In the genomic region with DNA sequence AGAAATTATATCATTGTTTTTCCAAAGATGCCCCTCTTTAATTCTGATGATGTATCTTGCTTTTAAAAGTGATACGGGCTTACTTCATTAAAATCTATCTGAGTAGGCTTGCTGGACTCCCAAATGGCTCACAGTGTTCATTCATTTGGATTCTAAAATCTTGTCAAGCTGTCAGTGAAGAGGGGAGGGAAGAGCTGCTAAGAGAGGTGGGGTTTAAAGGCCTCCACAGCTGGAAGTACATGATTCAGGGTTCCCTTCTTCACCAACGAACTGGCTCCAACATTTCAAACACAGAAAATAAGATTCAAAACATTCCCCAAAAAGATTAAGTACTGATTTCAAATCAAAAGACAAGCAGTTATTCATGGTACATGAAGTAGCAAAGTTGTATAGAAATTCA, we compare ENCODE assay signal across 14 cellular contexts.
DNase-seq lines count a peak whose midpoint lies in the region; ATAC-seq and TF ChIP-seq lines count a peak whose summit lies in the region.
"Had no signal": no experiment of that assay in that cellular context is flagged by ENCODE, and none has a peak within 500 bp of the region (broad histone marks: within the 10 kb centered on the region; RNA-seq: fewer than 3 reads in every experiment).

No MANE protein-coding gene starts in this region.

- no peak for DNase-seq in heart left ventricle
- DNase-seq in left cardiac atrium, result no peak
- DNase-seq in left ventricle myocardium superior, result no peak
- DNase-seq in erythroblast (lab: John Stamatoyannopoulos, UW), result no peak
- no peak for DNase-seq in activated T-helper 1 cell treated with anti-CD3 and anti-CD28 coated beads, Interleukin-12 subunit alpha, Interleukin-12 subunit beta, Interleukin-2, Interleukin-4 antibody, amounts not matched to agents 30 ng/mL and 10 ng/mL and 1 ng/mL, durations not matched to agents 14 hours and 24 hours and 36 hours (ENCODE audit: low spot score)
- DNase-seq: C1 segment of cervical spinal cord; CD4-positive, alpha-beta memory T cell; DMS153; DMS79 treated with DMSO at 0.1 percent for 48 hours; EL had no signal

- no peaks in the 10 kb centered on the region for H3K9me3 Mint-ChIP-seq in activated T-helper 1 cell treated with anti-CD3 and anti-CD28 coated beads, Interleukin-12 subunit alpha, Interleukin-12 subunit beta, Interleukin-2, Interleukin-4 antibody, amounts not matched to agents 30 ng/mL and 10 ng/mL and 1 ng/mL, durations not matched to agents 14 hours and 24 hours and 36 hours
- H3K9me3 Mint-ChIP-seq: CD4-positive, alpha-beta memory T cell had no signal

- TF ChIP-seq CTCF in heart left ventricle (IDR thresholded peaks at IDR 0.05), result no peak

- no peak overlapping the region for H3K27ac Mint-ChIP-seq in activated T-helper 1 cell treated with anti-CD3 and anti-CD28 coated beads, Interleukin-12 subunit alpha, Interleukin-12 subunit beta, Interleukin-2, Interleukin-4 antibody, amounts not matched to agents 30 ng/mL and 10 ng/mL and 1 ng/mL, durations not matched to agents 14 hours and 24 hours and 36 hours
- H3K27ac Mint-ChIP-seq: B cell had no signal

- H3K36me3 Mint-ChIP-seq in activated T-helper 1 cell treated with anti-CD3 and anti-CD28 coated beads, Interleukin-12 subunit alpha, Interleukin-12 subunit beta, Interleukin-2, Interleukin-4 antibody, amounts not matched to agents 30 ng/mL and 10 ng/mL and 1 ng/mL, durations not matched to agents 14 hours and 24 hours and 36 hours (ENCODE audit: low read depth), result no peaks in the 10 kb centered on the region
- H3K36me3 Mint-ChIP-seq: CD4-positive, alpha-beta memory T cell had no signal

- intact Hi-C loops in heart left ventricle (cut with DNase I), result no loop called here
- intact Hi-C loops in left cardiac atrium (cut with DNase I), result no loop called here
- intact Hi-C loops in left ventricle myocardium superior (cut with micrococcal nuclease), result no loop called here
- intact Hi-C loops in activated T-helper 1 cell treated with anti-CD3 and anti-CD28 coated beads, Interleukin-12 subunit alpha, Interleukin-12 subunit beta, Interleukin-2, Interleukin-4 antibody, amounts not matched to agents 30 ng/mL and 10 ng/mL and 1 ng/mL, durations not matched to agents 14 hours and 24 hours and 36 hours (cut with micrococcal nuclease), result no loop called here

- peaks cover 0 to 18% (median 0%) of the 10 kb centered on the region in 12 donors for H3K4me1 ChIP-seq in heart left ventricle
- peaks cover 0 to 12% (median 4%) of the 10 kb centered on the region in 3 donors for H3K4me1 ChIP-seq in skeletal muscle tissue (ENCODE audit: control insufficient read depth in 3 of 3, insufficient read depth in 3 of 3, low read length in 3 of 3)
- H3K4me1 ChIP-seq: HAP-1 had no signal

- TF ChIP-seq POLR2A in heart left ventricle (IDR thresholded peaks at IDR 0.05), result no peak
- TF ChIP-seq POLR2A in erythroblast (IDR thresholded peaks at IDR 0.05; ENCODE audit: low read length), result no peak

- no peaks in the 10 kb centered on the region for H3K4me1 Mint-ChIP-seq in activated T-helper 1 cell treated with anti-CD3 and anti-CD28 coated beads, Interleukin-12 subunit alpha, Interleukin-12 subunit beta, Interleukin-2, Interleukin-4 antibody, amounts not matched to agents 30 ng/mL and 10 ng/mL and 1 ng/mL, durations not matched to agents 14 hours and 24 hours and 36 hours (ENCODE audit: low read depth)
- H3K4me1 Mint-ChIP-seq: B cell had no signal

- no peak overlapping the region for H3K4me3 ChIP-seq in heart left ventricle
- H3K4me3 ChIP-seq in skeletal muscle tissue (ENCODE audit: low read length in 3 of 3), result no peak overlapping the region
- H3K4me3 ChIP-seq: HAP-1 had no signal

- ATAC-seq in heart left ventricle (peak in 3 of 4 donors; percentile 41 to 65 (median 58)), left cardiac atrium (no peak), left ventricle myocardium superior (peak; percentile 71), GM21529 (IDR thresholded peaks at IDR 0.05; ENCODE audit: unreplicated experiment) (no peak)

- no peak overlapping the region for H3K9ac ChIP-seq in skeletal muscle tissue (ENCODE audit: low read depth in 1 of 3, low read length in 3 of 3)

- H3K9me3 ChIP-seq in heart left ventricle (no peaks in the 10 kb centered on the region), skeletal muscle tissue (ENCODE audit: control insufficient read depth in 3 of 3, low read length in 3 of 3) (no peaks in the 10 kb centered on the region)
- H3K9me3 ChIP-seq: HAP-1 had no signal

- H3K27me3 ChIP-seq in heart left ventricle (no peaks in the 10 kb centered on the region), skeletal muscle tissue (ENCODE audit: control insufficient read depth in 3 of 3, insufficient read depth in 3 of 3, low read length in 3 of 3) (no peaks in the 10 kb centered on the region)

- H3K27ac ChIP-seq in heart left ventricle, result peak overlapping the region in 5 of 12 donors; percentile 39 to 49 (median 44)
- H3K27ac ChIP-seq in skeletal muscle tissue (ENCODE audit: low read depth, low read length), result peak overlapping the region; percentile 14

- 61 to 72% (median 70%) methylated on average over 2 of the region's 2 CpGs for WGBS in heart left ventricle, 4 donors

- peaks cover 5% of the 10 kb centered on the region for H3K27me3 Mint-ChIP-seq in activated T-helper 1 cell treated with anti-CD3 and anti-CD28 coated beads, Interleukin-12 subunit alpha, Interleukin-12 subunit beta, Interleukin-2, Interleukin-4 antibody, amounts not matched to agents 30 ng/mL and 10 ng/mL and 1 ng/mL, durations not matched to agents 14 hours and 24 hours and 36 hours (ENCODE audit: insufficient read depth)

- H3K36me3 ChIP-seq in heart left ventricle, result no peaks in the 10 kb centered on the region
- no peaks in the 10 kb centered on the region for H3K36me3 ChIP-seq in skeletal muscle tissue (ENCODE audit: control insufficient read depth in 3 of 3, insufficient read depth in 3 of 3, low read length in 3 of 3)
- H3K36me3 ChIP-seq: HAP-1 had no signal

- H3K4me3 Mint-ChIP-seq in activated T-helper 1 cell treated with anti-CD3 and anti-CD28 coated beads, Interleukin-12 subunit alpha, Interleukin-12 subunit beta, Interleukin-2, Interleukin-4 antibody, amounts not matched to agents 30 ng/mL and 10 ng/mL and 1 ng/mL, durations not matched to agents 14 hours and 24 hours and 36 hours, result no peak overlapping the region
- H3K4me3 Mint-ChIP-seq: B cell; CD4-positive, alpha-beta memory T cell had no signal

Comparison
In these comparisons a context has a peak if more than half of its experiments do, and no peak if none do; other contexts are left out.
1. ATAC-seq: peak in heart left ventricle (3 of 4) and left ventricle myocardium superior (single experiment); none in left cardiac atrium (0 of 2) and GM21529 (single experiment).